12 cellular contexts compared by ENCODE assay signal in genomic region chr1:158931055-158931737, GRCh38. TPM values are rescaled to one million over a fixed set of nuclear protein-coding genes. Genes with fewer than 3 reads are reported as not detected.
DNase-seq lines count a peak whose midpoint lies in the region; ATAC-seq lines count a peak whose summit lies in the region.
"Had no signal": no experiment of that assay in that cellular context is flagged by ENCODE, and none has a peak within 500 bp of the region (broad histone marks: within the 10 kb centered on the region; RNA-seq: fewer than 3 reads in every experiment).

Gene PYHIN1 (plus strand): TSS chr1:158931552. CDS start chr1:158936911, 5,359 bp downstream.

- peak within 1 kb of the TSS; percentile 98 for H3K4me3 Mint-ChIP-seq in T-helper 2 cell treated with Interferon-gamma antibody and Interleukin-4, amounts not matched to agents 5 μg/mL and 100 μg/mL, for 36 hours
- H3K4me3 Mint-ChIP-seq in immature natural killer cell, result peak within 1 kb of the TSS; percentile 98 to 99 (median 99)

- ATAC-seq in HG03280 (IDR thresholded peaks at IDR 0.05; ENCODE audit: unreplicated experiment) (no peak), GM21723 (IDR thresholded peaks at IDR 0.05; ENCODE audit: unreplicated experiment) (no peak), GM21576 (IDR thresholded peaks at IDR 0.05; ENCODE audit: unreplicated experiment) (no peak)

- DNase-seq in stimulated activated CD8-positive, alpha-beta memory T cell treated with anti-CD3 and anti-CD28 coated beads, Interleukin-12 subunit alpha, Interleukin-12 subunit beta, amount 100 ng/mL, for 1 hour (ENCODE audit: low read depth), result peak; percentile 11
- no peak for DNase-seq in stimulated activated CD8-positive, alpha-beta memory T cell treated with anti-CD3 and anti-CD28 coated beads, Interleukin-4, amount 100 ng/mL, for 48 hours
- DNase-seq in T-helper 2 cell treated with Interferon-gamma antibody and Interleukin-4, amounts not matched to agents 5 μg/mL and 100 μg/mL, for 36 hours (ENCODE audit: low spot score), result no peak
- DNase-seq in immature natural killer cell (peak; percentile 60 to 67 (median 65)), mucosa of gallbladder (ENCODE audit: low spot score) (no peak)
- DNase-seq: COR-L47; stimulated activated CD4-positive, alpha-beta T cell treated with anti-CD3 and anti-CD28 coated beads, Interleukin-12 subunit alpha, Interleukin-12 subunit beta, amount 100 ng/mL, for 4 hours; substantia nigra had no signal

- peaks cover 37% of the 10 kb centered on the region for H3K4me1 Mint-ChIP-seq in T-helper 2 cell treated with Interferon-gamma antibody and Interleukin-4, amounts not matched to agents 5 μg/mL and 100 μg/mL, for 36 hours (ENCODE audit: low read depth)
- peaks cover 61 to 71% of the 10 kb centered on the region in 2 donors for H3K4me1 Mint-ChIP-seq in immature natural killer cell

- H3K9me3 Mint-ChIP-seq in T-helper 2 cell treated with Interferon-gamma antibody and Interleukin-4, amounts not matched to agents 5 μg/mL and 100 μg/mL, for 36 hours, result peaks cover 23% of the 10 kb centered on the region
- peaks cover 0 to 4% (median 1%) of the 10 kb centered on the region in 6 donors for H3K9me3 Mint-ChIP-seq in immature natural killer cell

- peaks cover 38% of the 10 kb centered on the region for H3K36me3 Mint-ChIP-seq in T-helper 2 cell treated with Interferon-gamma antibody and Interleukin-4, amounts not matched to agents 5 μg/mL and 100 μg/mL, for 36 hours (ENCODE audit: low read depth)
- H3K36me3 Mint-ChIP-seq in immature natural killer cell, result peaks cover 14 to 28% (median 14%) of the 10 kb centered on the region in 3 donors

- peaks cover 2% of the 10 kb centered on the region for H3K27me3 Mint-ChIP-seq in T-helper 2 cell treated with Interferon-gamma antibody and Interleukin-4, amounts not matched to agents 5 μg/mL and 100 μg/mL, for 36 hours (ENCODE audit: low read depth)
- H3K27me3 Mint-ChIP-seq in immature natural killer cell (ENCODE audit: low read depth in 3 of 3), result peaks cover 3 to 4% (median 4%) of the 10 kb centered on the region in 3 donors

- peak within 1 kb of the TSS; percentile 96 for H3K27ac Mint-ChIP-seq in T-helper 2 cell treated with Interferon-gamma antibody and Interleukin-4, amounts not matched to agents 5 μg/mL and 100 μg/mL, for 36 hours
- H3K27ac Mint-ChIP-seq in immature natural killer cell, result peak within 1 kb of the TSS; percentile 89 to 99 (median 96)

RNA-seq across cellular contexts. Expression of gene PYHIN1, which starts in this region (rescaled TPM):
- polyA plus RNA-seq in immature natural killer cell, result 100 to 1,000 TPM; 141 to 290 (median 150) TPM
- total RNA-seq in mucosa of gallbladder, result 3.2 TPM
- total RNA-seq: lung microvascular endothelial cell had no signal

Comparison
In these comparisons a context has a peak if more than half of its experiments do, and no peak if none do; other contexts are left out.
1. DNase-seq: peak in stimulated activated CD8-positive, alpha-beta memory T cell treated with anti-CD3 and anti-CD28 coated beads, Interleukin-12 subunit alpha, Interleukin-12 subunit beta, amount 100 ng/mL, for 1 hour (single experiment) and immature natural killer cell (3 of 3); none in stimulated activated CD8-positive, alpha-beta memory T cell treated with anti-CD3 and anti-CD28 coated beads, Interleukin-4, amount 100 ng/mL, for 48 hours (single experiment), T-helper 2 cell treated with Interferon-gamma antibody and Interleukin-4, amounts not matched to agents 5 μg/mL and 100 μg/mL, for 36 hours (single experiment) and mucosa of gallbladder (single experiment).